In genomic region chr1:184595609-184596008, GRCh38 we compare ENCODE assay signal across 1 cellular context.
TF ChIP-seq lines count a peak whose summit lies in the region.

No MANE protein-coding gene starts in this region.

TF ChIP-seq in GM23338, 12 proteins besides CTCF, POLR2A, EP300 and RAD21 (continued from another document):
- TF ChIP-seq, protein P1, sequence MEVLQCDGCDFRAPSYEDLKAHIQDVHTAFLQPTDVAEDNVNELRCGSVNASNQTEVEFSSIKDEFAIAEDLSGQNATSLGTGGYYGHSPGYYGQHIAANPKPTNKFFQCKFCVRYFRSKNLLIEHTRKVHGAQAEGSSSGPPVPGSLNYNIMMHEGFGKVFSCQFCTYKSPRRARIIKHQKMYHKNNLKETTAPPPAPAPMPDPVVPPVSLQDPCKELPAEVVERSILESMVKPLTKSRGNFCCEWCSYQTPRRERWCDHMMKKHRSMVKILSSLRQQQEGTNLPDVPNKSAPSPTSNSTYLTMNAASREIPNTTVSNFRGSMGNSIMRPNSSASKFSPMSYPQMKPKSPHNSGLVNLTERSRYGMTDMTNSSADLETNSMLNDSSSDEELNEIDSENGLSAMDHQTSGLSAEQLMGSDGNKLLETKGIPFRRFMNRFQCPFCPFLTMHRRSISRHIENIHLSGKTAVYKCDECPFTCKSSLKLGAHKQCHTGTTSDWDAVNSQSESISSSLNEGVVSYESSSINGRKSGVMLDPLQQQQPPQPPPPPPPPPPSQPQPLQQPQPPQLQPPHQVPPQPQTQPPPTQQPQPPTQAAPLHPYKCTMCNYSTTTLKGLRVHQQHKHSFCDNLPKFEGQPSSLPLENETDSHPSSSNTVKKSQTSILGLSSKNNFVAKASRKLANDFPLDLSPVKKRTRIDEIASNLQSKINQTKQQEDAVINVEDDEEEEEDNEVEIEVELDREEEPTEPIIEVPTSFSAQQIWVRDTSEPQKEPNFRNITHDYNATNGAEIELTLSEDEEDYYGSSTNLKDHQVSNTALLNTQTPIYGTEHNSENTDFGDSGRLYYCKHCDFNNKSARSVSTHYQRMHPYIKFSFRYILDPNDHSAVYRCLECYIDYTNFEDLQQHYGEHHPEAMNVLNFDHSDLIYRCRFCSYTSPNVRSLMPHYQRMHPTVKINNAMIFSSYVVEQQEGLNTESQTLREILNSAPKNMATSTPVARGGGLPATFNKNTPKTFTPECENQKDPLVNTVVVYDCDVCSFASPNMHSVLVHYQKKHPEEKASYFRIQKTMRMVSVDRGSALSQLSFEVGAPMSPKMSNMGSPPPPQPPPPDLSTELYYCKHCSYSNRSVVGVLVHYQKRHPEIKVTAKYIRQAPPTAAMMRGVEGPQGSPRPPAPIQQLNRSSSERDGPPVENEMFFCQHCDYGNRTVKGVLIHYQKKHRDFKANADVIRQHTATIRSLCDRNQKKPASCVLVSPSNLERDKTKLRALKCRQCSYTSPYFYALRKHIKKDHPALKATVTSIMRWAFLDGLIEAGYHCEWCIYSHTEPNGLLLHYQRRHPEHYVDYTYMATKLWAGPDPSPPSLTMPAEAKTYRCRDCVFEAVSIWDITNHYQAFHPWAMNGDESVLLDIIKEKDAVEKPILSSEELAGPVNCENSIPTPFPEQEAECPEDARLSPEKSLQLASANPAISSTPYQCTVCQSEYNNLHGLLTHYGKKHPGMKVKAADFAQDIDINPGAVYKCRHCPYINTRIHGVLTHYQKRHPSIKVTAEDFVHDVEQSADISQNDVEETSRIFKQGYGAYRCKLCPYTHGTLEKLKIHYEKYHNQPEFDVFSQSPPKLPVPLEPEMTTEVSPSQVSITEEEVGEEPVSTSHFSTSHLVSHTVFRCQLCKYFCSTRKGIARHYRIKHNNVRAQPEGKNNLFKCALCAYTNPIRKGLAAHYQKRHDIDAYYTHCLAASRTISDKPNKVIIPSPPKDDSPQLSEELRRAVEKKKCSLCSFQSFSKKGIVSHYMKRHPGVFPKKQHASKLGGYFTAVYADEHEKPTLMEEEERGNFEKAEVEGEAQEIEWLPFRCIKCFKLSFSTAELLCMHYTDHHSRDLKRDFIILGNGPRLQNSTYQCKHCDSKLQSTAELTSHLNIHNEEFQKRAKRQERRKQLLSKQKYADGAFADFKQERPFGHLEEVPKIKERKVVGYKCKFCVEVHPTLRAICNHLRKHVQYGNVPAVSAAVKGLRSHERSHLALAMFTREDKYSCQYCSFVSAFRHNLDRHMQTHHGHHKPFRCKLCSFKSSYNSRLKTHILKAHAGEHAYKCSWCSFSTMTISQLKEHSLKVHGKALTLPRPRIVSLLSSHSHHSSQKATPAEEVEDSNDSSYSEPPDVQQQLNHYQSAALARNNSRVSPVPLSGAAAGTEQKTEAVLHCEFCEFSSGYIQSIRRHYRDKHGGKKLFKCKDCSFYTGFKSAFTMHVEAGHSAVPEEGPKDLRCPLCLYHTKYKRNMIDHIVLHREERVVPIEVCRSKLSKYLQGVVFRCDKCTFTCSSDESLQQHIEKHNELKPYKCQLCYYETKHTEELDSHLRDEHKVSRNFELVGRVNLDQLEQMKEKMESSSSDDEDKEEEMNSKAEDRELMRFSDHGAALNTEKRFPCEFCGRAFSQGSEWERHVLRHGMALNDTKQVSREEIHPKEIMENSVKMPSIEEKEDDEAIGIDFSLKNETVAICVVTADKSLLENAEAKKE (CRISPR knock-in tag; IDR thresholded peaks at IDR 0.05) = no peak
- TF ChIP-seq REST (IDR thresholded peaks at IDR 0.05; ENCODE audit: unreplicated experiment) (no peak), ZNF114 (CRISPR knock-in tag; IDR thresholded peaks at IDR 0.05) (no peak), ZNF331 (CRISPR knock-in tag; IDR thresholded peaks at IDR 0.05; ENCODE audit: low read depth) (no peak), EZH2phosphoT487 (IDR thresholded peaks at IDR 0.05; ENCODE audit: unreplicated experiment) (no peak)
- TF ChIP-seq, protein P2, sequence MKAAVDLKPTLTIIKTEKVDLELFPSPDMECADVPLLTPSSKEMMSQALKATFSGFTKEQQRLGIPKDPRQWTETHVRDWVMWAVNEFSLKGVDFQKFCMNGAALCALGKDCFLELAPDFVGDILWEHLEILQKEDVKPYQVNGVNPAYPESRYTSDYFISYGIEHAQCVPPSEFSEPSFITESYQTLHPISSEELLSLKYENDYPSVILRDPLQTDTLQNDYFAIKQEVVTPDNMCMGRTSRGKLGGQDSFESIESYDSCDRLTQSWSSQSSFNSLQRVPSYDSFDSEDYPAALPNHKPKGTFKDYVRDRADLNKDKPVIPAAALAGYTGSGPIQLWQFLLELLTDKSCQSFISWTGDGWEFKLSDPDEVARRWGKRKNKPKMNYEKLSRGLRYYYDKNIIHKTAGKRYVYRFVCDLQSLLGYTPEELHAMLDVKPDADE (IDR thresholded peaks at IDR 0.05) = no peak
